Comparison of ENCODE assay signal across 17 cellular contexts in genomic region chr19:35295453-35295791, GRCh38. TPM values are rescaled to one million over a fixed set of nuclear protein-coding genes. Genes with fewer than 3 reads are reported as not detected.
"Had no signal": no experiment of that assay in that cellular context is flagged by ENCODE, and none has a peak within 500 bp of the region (broad histone marks: within the 10 kb centered on the region; RNA-seq: fewer than 3 reads in every experiment).

No MANE protein-coding gene starts in this region.

- H3K27ac ChIP-seq: ascending aorta, neutrophil, skin epidermis, stomach, vagina, VCaP had no signal

- H3K4me3 ChIP-seq: ascending aorta, skin epidermis, stomach, vagina had no signal

- ATAC-seq: esophagus mucosa had no signal

- H3K9me3 ChIP-seq: ascending aorta, neutrophil, stomach, vagina had no signal

- H3K27ac Mint-ChIP-seq: activated naive CD8-positive, alpha-beta T cell treated with anti-CD3 and anti-CD28 coated beads, Interleukin-2, amount 50 U/mL, for 24 hours; activated T-cell treated with anti-CD3 and anti-CD28 coated beads, Interleukin-2, amount 50 U/mL, for 72 hours had no signal

- DNase-seq: hippocampal formation, kidney glomerular epithelial cell, stomach had no signal

- H3K4me1 Mint-ChIP-seq: activated naive CD8-positive, alpha-beta T cell treated with anti-CD3 and anti-CD28 coated beads, Interleukin-2, amount 50 U/mL, for 24 hours had no signal

- H3K9me3 Mint-ChIP-seq: activated naive CD8-positive, alpha-beta T cell treated with anti-CD3 and anti-CD28 coated beads, Interleukin-2, amount 50 U/mL, for 24 hours; activated T-cell treated with anti-CD3 and anti-CD28 coated beads, Interleukin-2, amount 50 U/mL, for 72 hours had no signal

- H3K36me3 ChIP-seq: ascending aorta, neutrophil, stomach, vagina had no signal

- H3K4me1 ChIP-seq: ascending aorta, stomach, vagina had no signal

- H3K27me3 Mint-ChIP-seq: activated naive CD8-positive, alpha-beta T cell treated with anti-CD3 and anti-CD28 coated beads, Interleukin-2, amount 50 U/mL, for 24 hours had no signal

- H3K27me3 ChIP-seq: ascending aorta, vagina had no signal

- H3K4me3 Mint-ChIP-seq: activated naive CD8-positive, alpha-beta T cell treated with anti-CD3 and anti-CD28 coated beads, Interleukin-2, amount 50 U/mL, for 24 hours had no signal

RNA-seq across cellular contexts. Expression of gene MAG, which starts 3.5 kb away (rescaled TPM):
- total RNA-seq: ascending aorta, bronchial epithelial cell, chondrocyte, dermis microvascular lymphatic vessel endothelial cell, esophagus mucosa, glomerular endothelial cell, myocyte, vagina had no signal

RNA-seq across cellular contexts. Expression of gene HAMP, which starts 13.1 kb away (rescaled TPM):
- total RNA-seq: ascending aorta, bronchial epithelial cell, chondrocyte, esophagus mucosa, lower leg skin, myocyte, vagina had no signal

RNA-seq across cellular contexts. Expression of gene CD22, which starts 33.6 kb away (rescaled TPM):
- total RNA-seq: chondrocyte had no signal
